24 cellular contexts compared by ENCODE assay signal in genomic region chr6:81130969-81131368, GRCh38.
"Had no signal": no experiment of that assay in that cellular context is flagged by ENCODE, and none has a peak within 500 bp of the region (broad histone marks: within the 10 kb centered on the region; RNA-seq: fewer than 3 reads in every experiment).

No MANE protein-coding gene starts in this region.

- ATAC-seq: activated T-cell treated with anti-CD3 and anti-CD28 coated beads, Interleukin-2, amount 50 U/mL, for 72 hours; left lung; stimulated activated memory B cell treated with anti-CD40 and anti-IgM and Interleukin-4, amounts not matched to agents 10 μg/mL and 1 μg/mL and 100 μg/mL, for 72 hours had no signal

- FAIRE-seq: endometrium, frontal cortex, kidney, urothelium cell line had no signal

- H3K4me3 ChIP-seq: left lung, spleen, tibial nerve had no signal

- DNase-seq: activated CD4-positive, alpha-beta T cell treated with anti-CD3 and anti-CD28 coated beads, Interleukin-2, amount 50 U/mL, for 1 hour; activated CD4-positive, CD25-positive, alpha-beta regulatory T cell treated with anti-CD3 and anti-CD28 coated beads, Interleukin-2, amount 50 U/mL, for 72 hours; activated CD8-positive, alpha-beta memory T cell treated with anti-CD3 and anti-CD28 coated beads for 24 hours; activated CD8-positive, alpha-beta memory T cell treated with anti-CD3 and anti-CD28 coated beads, Interleukin-2, amount 50 U/mL, for 48 hours; activated effector memory CD4-positive, alpha-beta T cell treated with anti-CD3 and anti-CD28 coated beads, Interleukin-2, amount 50 U/mL, for 16 hours; activated naive CD4-positive, alpha-beta T cell treated with anti-CD3 and anti-CD28 coated beads, Interleukin-2, amount 50 U/mL, for 16 hours; activated T-cell treated with anti-CD3 and anti-CD28 coated beads, Interleukin-2, amount 50 U/mL, for 72 hours; aorta; brain microvascular endothelial cell; central memory CD4-positive, alpha-beta T cell; cortex of kidney; kidney; left lung; nephron progenitor cell; occipital lobe; posterior cingulate gyrus; retina; spleen; stimulated activated CD4-positive, alpha-beta T cell treated with anti-CD3 and anti-CD28 coated beads, Interleukin-4, amount 100 ng/mL, for 4 hours had no signal
